ENCODE assay signal across 8 cellular contexts in the genomic region with DNA sequence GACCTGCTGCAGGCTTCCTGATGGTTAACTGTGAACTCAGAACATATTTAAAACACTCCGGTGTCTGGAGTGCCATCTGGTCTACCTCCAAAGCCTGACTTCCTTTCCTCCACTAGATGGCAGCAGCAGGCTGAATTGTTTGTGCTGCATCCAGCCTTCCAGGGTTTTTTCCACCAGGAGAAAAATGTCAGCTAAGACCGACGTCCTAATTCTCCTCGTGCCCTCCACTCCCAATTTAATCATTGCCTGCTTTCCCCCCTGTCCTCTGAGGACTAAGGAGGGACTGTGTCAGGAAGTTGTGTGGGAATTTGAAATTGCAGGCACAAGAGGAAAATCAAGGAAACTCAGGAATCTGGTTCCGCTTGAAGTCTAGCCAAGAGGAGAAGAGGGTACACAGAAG.
DNase-seq lines count a peak whose midpoint lies in the region; ATAC-seq lines count a peak whose summit lies in the region.

No MANE protein-coding gene starts in this region.

- H3K27ac ChIP-seq in effector memory CD4-positive, alpha-beta T cell (ENCODE audit: insufficient read depth, low read length, poor library complexity, severe bottlenecking), result no peak overlapping the region

- no peaks in the 10 kb centered on the region for H3K4me1 ChIP-seq in effector memory CD4-positive, alpha-beta T cell (ENCODE audit: control insufficient read depth, insufficient read depth, low read length, poor library complexity, severe bottlenecking)

- H3K27me3 ChIP-seq in effector memory CD4-positive, alpha-beta T cell (replicated peaks; ENCODE audit: control insufficient read depth, insufficient read depth, low read length, poor library complexity, severe bottlenecking), result no peaks in the 10 kb centered on the region

- ATAC-seq in memory B cell (ENCODE audit: low read depth) (peak; percentile 54), HG02973 (IDR thresholded peaks at IDR 0.05; ENCODE audit: unreplicated experiment) (no peak)
- ATAC-seq in stimulated activated naive B cell treated with anti-CD40 and anti-IgM and Interleukin-4, amounts not matched to agents 10 μg/mL and 1 μg/mL and 100 μg/mL, for 72 hours (replicated peaks), result peak; percentile 54 to 59

- H3K4me3 ChIP-seq in effector memory CD4-positive, alpha-beta T cell (ENCODE audit: insufficient read depth, low read depth, low read length, poor library complexity, severe bottlenecking), result no peak overlapping the region

- DNase-seq in Ammon's horn (ENCODE audit: low spot score), result peak; percentile 89
- DNase-seq in H4 (ENCODE audit: low spot score), result peak; percentile 79
- peak; percentile 42 for DNase-seq in NCI-H446 treated with DMSO at 0.1 percent for 48 hours (lab: John Stamatoyannopoulos, UW)
- peak; percentile 53 to 57 for DNase-seq in activated CD4-positive, alpha-beta T cell treated with anti-CD3 and anti-CD28 coated beads, Interleukin-2, amount 50 U/mL, for 48 hours
- DNase-seq in effector memory CD4-positive, alpha-beta T cell, result peak in 2 of 3 donors; percentile 5 to 32
- DNase-seq in memory B cell (ENCODE audit: low spot score in 2 of 2), result peak; percentile 36 to 40
- no peak for DNase-seq in stimulated activated naive B cell treated with anti-CD40 and anti-IgM and Interleukin-4, amounts not matched to agents 10 μg/mL and 1 μg/mL and 100 μg/mL, for 72 hours

- no peak overlapping the region for H3K4me3 Mint-ChIP-seq in memory B cell
- H3K4me3 Mint-ChIP-seq in stimulated activated naive B cell treated with anti-CD40 and anti-IgM and Interleukin-4, amounts not matched to agents 10 μg/mL and 1 μg/mL and 100 μg/mL, for 72 hours, result no peak overlapping the region

- no peak overlapping the region for H3K27ac Mint-ChIP-seq in memory B cell
- no peak overlapping the region for H3K27ac Mint-ChIP-seq in stimulated activated naive B cell treated with anti-CD40 and anti-IgM and Interleukin-4, amounts not matched to agents 10 μg/mL and 1 μg/mL and 100 μg/mL, for 72 hours

- no peaks in the 10 kb centered on the region for H3K9me3 ChIP-seq in effector memory CD4-positive, alpha-beta T cell (ENCODE audit: control insufficient read depth, low read length)

- H3K36me3 Mint-ChIP-seq in memory B cell, result no peaks in the 10 kb centered on the region
- no peaks in the 10 kb centered on the region for H3K36me3 Mint-ChIP-seq in stimulated activated naive B cell treated with anti-CD40 and anti-IgM and Interleukin-4, amounts not matched to agents 10 μg/mL and 1 μg/mL and 100 μg/mL, for 72 hours

- peaks cover 5% of the 10 kb centered on the region for H3K27me3 Mint-ChIP-seq in memory B cell
- peaks cover 22 to 28% of the 10 kb centered on the region in 2 donors for H3K27me3 Mint-ChIP-seq in stimulated activated naive B cell treated with anti-CD40 and anti-IgM and Interleukin-4, amounts not matched to agents 10 μg/mL and 1 μg/mL and 100 μg/mL, for 72 hours

- H3K4me1 Mint-ChIP-seq in memory B cell, result no peaks in the 10 kb centered on the region
- H3K4me1 Mint-ChIP-seq in stimulated activated naive B cell treated with anti-CD40 and anti-IgM and Interleukin-4, amounts not matched to agents 10 μg/mL and 1 μg/mL and 100 μg/mL, for 72 hours, result peaks cover 16 to 50% of the 10 kb centered on the region in 2 donors

- H3K36me3 ChIP-seq in effector memory CD4-positive, alpha-beta T cell (ENCODE audit: control insufficient read depth, insufficient read depth, low read length), result no peaks in the 10 kb centered on the region

- no peaks in the 10 kb centered on the region for H3K9me3 Mint-ChIP-seq in memory B cell
- H3K9me3 Mint-ChIP-seq in stimulated activated naive B cell treated with anti-CD40 and anti-IgM and Interleukin-4, amounts not matched to agents 10 μg/mL and 1 μg/mL and 100 μg/mL, for 72 hours, result no peaks in the 10 kb centered on the region
